In genomic region chr1:28172690-28173150, GRCh38 we compare ENCODE assay signal across 8 cellular contexts. TPM values are rescaled to one million over a fixed set of nuclear protein-coding genes. Genes with fewer than 3 reads are reported as not detected.
A peak's percentile ranks its signal among the peaks of the same experiment; 100 is the strongest.
DNase-seq lines count a peak whose midpoint lies in the region; ATAC-seq and TF ChIP-seq lines count a peak whose summit lies in the region.

No MANE protein-coding gene starts in this region.

- H3K36me3 Mint-ChIP-seq in CD4-positive, CD25-positive, alpha-beta regulatory T cell, result no peaks in the 10 kb centered on the region

- no peak overlapping the region for H3K27ac Mint-ChIP-seq in CD4-positive, CD25-positive, alpha-beta regulatory T cell

- peak; percentile 30 to 35 for ATAC-seq in CD4-positive, CD25-positive, alpha-beta regulatory T cell (ENCODE audit: low read depth in 2 of 2)
- ATAC-seq in GM19351 (IDR thresholded peaks at IDR 0.05; ENCODE audit: unreplicated experiment) (peak; percentile 45), HG03175 (IDR thresholded peaks at IDR 0.05; ENCODE audit: unreplicated experiment) (peak; percentile 72)

- no peak for TF ChIP-seq CTCF in right atrium auricular region (IDR thresholded peaks at IDR 0.05)

- H3K36me3 ChIP-seq in CD4-positive, CD25-positive, alpha-beta regulatory T cell (ENCODE audit: control insufficient read depth, insufficient read depth, low read length), result no peaks in the 10 kb centered on the region
- no peaks in the 10 kb centered on the region for H3K36me3 ChIP-seq in right atrium auricular region

- peak in 2 of 3 donors; percentile 4 to 20 for DNase-seq in CD4-positive, CD25-positive, alpha-beta regulatory T cell
- DNase-seq in UCSD-AML1 (lab: John Stamatoyannopoulos, UW; ENCODE audit: unreplicated experiment), result peak; percentile 69
- DNase-seq in right atrium auricular region (ENCODE audit: low spot score), result no peak
- DNase-seq in superior temporal gyrus (ENCODE audit: extremely low spot score), result peak; percentile 47
- DNase-seq in kidney tubule cell (ENCODE audit: low spot score), result no peak
- DNase-seq in effector CD8-positive, alpha-beta T cell (lab: John Stamatoyannopoulos, UW), result no peak

- no peaks in the 10 kb centered on the region for H3K9me3 ChIP-seq in CD4-positive, CD25-positive, alpha-beta regulatory T cell (ENCODE audit: control insufficient read depth in 2 of 2, low read length in 2 of 2)
- no peaks in the 10 kb centered on the region for H3K9me3 ChIP-seq in right atrium auricular region

- H3K4me1 Mint-ChIP-seq in CD4-positive, CD25-positive, alpha-beta regulatory T cell, result peaks cover 13 to 42% (median 36%) of the 10 kb centered on the region in 4 donors

- H3K27me3 Mint-ChIP-seq in CD4-positive, CD25-positive, alpha-beta regulatory T cell, result peaks cover 23% of the 10 kb centered on the region

- no peak overlapping the region for H3K27ac ChIP-seq in CD4-positive, CD25-positive, alpha-beta regulatory T cell (ENCODE audit: insufficient read depth, low read length, poor library complexity, severe bottlenecking)
- H3K27ac ChIP-seq in right atrium auricular region, result peak overlapping the region; percentile 7 to 67

- H3K9me3 Mint-ChIP-seq in CD4-positive, CD25-positive, alpha-beta regulatory T cell, result no peaks in the 10 kb centered on the region

- H3K4me1 ChIP-seq in CD4-positive, CD25-positive, alpha-beta regulatory T cell (ENCODE audit: control insufficient read depth, insufficient read depth, low read length, poor library complexity, severe bottlenecking), result peaks cover 20% of the 10 kb centered on the region
- H3K4me1 ChIP-seq in right atrium auricular region, result peaks cover 0 to 25% of the 10 kb centered on the region in 2 donors

- H3K4me3 ChIP-seq in CD4-positive, CD25-positive, alpha-beta regulatory T cell (ENCODE audit: low read depth, low read length), result peak overlapping the region; percentile 26
- no peak overlapping the region for H3K4me3 ChIP-seq in right atrium auricular region

- H3K27me3 ChIP-seq in CD4-positive, CD25-positive, alpha-beta regulatory T cell (ENCODE audit: control insufficient read depth, insufficient read depth, low read length), result no peaks in the 10 kb centered on the region
- no peaks in the 10 kb centered on the region for H3K27me3 ChIP-seq in right atrium auricular region

- peak overlapping the region in 2 of 4 donors; percentile 7 to 10 for H3K4me3 Mint-ChIP-seq in CD4-positive, CD25-positive, alpha-beta regulatory T cell

RNA-seq across cellular contexts. Expression of gene PTAFR, which starts 3.8 kb away (rescaled TPM):
- 0.54 TPM for total RNA-seq in CD4-positive, CD25-positive, alpha-beta regulatory T cell
- under 1 TPM; 0.15 to 0.84 (median 0.40) TPM for polyA plus RNA-seq in CD4-positive, CD25-positive, alpha-beta regulatory T cell
- 1 to 10 TPM; 1.3 to 4.6 TPM for total RNA-seq in right atrium auricular region

Comparison
In these comparisons a context has a peak if more than half of its experiments do, and no peak if none do; other contexts are left out.
1. DNase-seq: peak in CD4-positive, CD25-positive, alpha-beta regulatory T cell (2 of 3), UCSD-AML1 (single experiment) and superior temporal gyrus (single experiment); none in right atrium auricular region (single experiment), kidney tubule cell (single experiment) and effector CD8-positive, alpha-beta T cell (single experiment).
2. Peak in every context shown above with its lines, with median percentiles within 50 percentile points of each other: ATAC-seq.